In genomic region chr2:86238354-86238753, GRCh38 we compare ENCODE assay signal across 8 cellular contexts.
DNase-seq lines count a peak whose midpoint lies in the region; ATAC-seq and TF ChIP-seq lines count a peak whose summit lies in the region.

No MANE protein-coding gene starts in this region.

- H3K4me3 ChIP-seq in foreskin fibroblast (ENCODE audit: low read depth in 1 of 2, low read length in 2 of 2) = no peak overlapping the region

- no peak for TF ChIP-seq CTCF in foreskin fibroblast (IDR thresholded peaks at IDR 0.05; ENCODE audit: low read depth, low read length)

- peak; percentile 30 to 55 for DNase-seq in activated CD4-positive, alpha-beta T cell treated with anti-CD3 and anti-CD28 coated beads, Interleukin-2, amount 50 U/mL, for 24 hours (ENCODE audit: low read depth in 1 of 2, low spot score in 1 of 2)
- peak; percentile 40 for DNase-seq in stimulated activated CD4-positive, alpha-beta T cell treated with anti-CD3 and anti-CD28 coated beads, Interleukin-12 subunit alpha, Interleukin-12 subunit beta, amount 100 ng/mL, for 4 hours
- no peak for DNase-seq in foreskin fibroblast
- DNase-seq in OCI-M1 (lab: John Stamatoyannopoulos, UW) = no peak
- DNase-seq in cerebellar nuclear complex (lab: John Stamatoyannopoulos, UW) = no peak
- DNase-seq in pons (ENCODE audit: low spot score) = no peak

- ATAC-seq in GM18519 (IDR thresholded peaks at IDR 0.05; ENCODE audit: low FRiP score, unreplicated experiment) (peak; percentile 68), HG02870 (IDR thresholded peaks at IDR 0.05; ENCODE audit: unreplicated experiment) (peak; percentile 78)

Comparison
In these comparisons a context has a peak if more than half of its experiments do, and no peak if none do; other contexts are left out.
1. DNase-seq: peak in activated CD4-positive, alpha-beta T cell treated with anti-CD3 and anti-CD28 coated beads, Interleukin-2, amount 50 U/mL, for 24 hours (2 of 2) and stimulated activated CD4-positive, alpha-beta T cell treated with anti-CD3 and anti-CD28 coated beads, Interleukin-12 subunit alpha, Interleukin-12 subunit beta, amount 100 ng/mL, for 4 hours (single experiment); none in foreskin fibroblast (0 of 2), OCI-M1 (single experiment), cerebellar nuclear complex (0 of 2) and pons (single experiment).